ENCODE assay signal across 12 cellular contexts in genomic region chr22:37750596-37751162, GRCh38. TPM values are rescaled to one million over a fixed set of nuclear protein-coding genes. Genes with fewer than 3 reads are reported as not detected.
DNase-seq lines count a peak whose midpoint lies in the region; ATAC-seq, FAIRE-seq and TF ChIP-seq lines count a peak whose summit lies in the region.
"Had no signal": no experiment of that assay in that cellular context is flagged by ENCODE, and none has a peak within 500 bp of the region (broad histone marks: within the 10 kb centered on the region; RNA-seq: fewer than 3 reads in every experiment).

No MANE protein-coding gene starts in this region.

- ATAC-seq in activated T-cell treated with anti-CD3 and anti-CD28 coated beads, Interleukin-2, amount 50 U/mL, for 4 hours, result no peak
- ATAC-seq in HG02588 (IDR thresholded peaks at IDR 0.05; ENCODE audit: unreplicated experiment), result no peak
- ATAC-seq: stimulated activated naive CD8-positive, alpha-beta T cell treated with anti-CD3 and anti-CD28 coated beads, Interleukin-15, Interleukin-2, amounts not matched to agents 100 U/mL and 50 U/mL, for 24 hours had no signal

- H3K4me1 Mint-ChIP-seq in activated T-cell treated with anti-CD3 and anti-CD28 coated beads, Interleukin-2, amount 50 U/mL, for 24 hours (ENCODE audit: low read depth), result peaks cover 19% of the 10 kb centered on the region
- peaks cover 15% of the 10 kb centered on the region for H3K4me1 Mint-ChIP-seq in activated T-cell treated with anti-CD3 and anti-CD28 coated beads, Interleukin-2, amount 50 U/mL, for 4 hours (ENCODE audit: low read depth)
- peaks cover 19% of the 10 kb centered on the region for H3K4me1 Mint-ChIP-seq in type B pancreatic cell (ENCODE audit: unreplicated experiment)

- peaks cover 68% of the 10 kb centered on the region for H3K4me1 ChIP-seq in muscle layer of colon (ENCODE audit: insufficient read depth, low read length)

- peak; percentile 60 for FAIRE-seq in bronchial epithelial cell (lab: Jason Lieb, UNC)
- FAIRE-seq: GM18507 had no signal

- H3K36me3 Mint-ChIP-seq in activated T-cell treated with anti-CD3 and anti-CD28 coated beads, Interleukin-2, amount 50 U/mL, for 24 hours (ENCODE audit: low read depth), result peaks cover 29% of the 10 kb centered on the region
- no peaks in the 10 kb centered on the region for H3K36me3 Mint-ChIP-seq in activated T-cell treated with anti-CD3 and anti-CD28 coated beads, Interleukin-2, amount 50 U/mL, for 4 hours (ENCODE audit: insufficient read depth)
- H3K36me3 Mint-ChIP-seq in type B pancreatic cell, result no peaks in the 10 kb centered on the region

- H3K9me3 ChIP-seq in muscle layer of colon (ENCODE audit: low read length), result no peaks in the 10 kb centered on the region

- peak overlapping the region; percentile 93 for H3K27ac ChIP-seq in muscle layer of colon (ENCODE audit: low read depth, low read length)

- no peak for DNase-seq in activated T-cell treated with anti-CD3 and anti-CD28 coated beads, Interleukin-2, amount 50 U/mL, for 24 hours
- no peak for DNase-seq in activated T-cell treated with anti-CD3 and anti-CD28 coated beads, Interleukin-2, amount 50 U/mL, for 4 hours
- DNase-seq in bronchial epithelial cell (ENCODE audit: low read depth), result no peak
- DNase-seq in type B pancreatic cell (ENCODE audit: extremely low spot score, unreplicated experiment), result no peak
- no peak for DNase-seq in DMS153 treated with DMSO at 0.1 percent for 48 hours (lab: John Stamatoyannopoulos, UW; ENCODE audit: unreplicated experiment)
- no peak for DNase-seq in activated CD4-positive, alpha-beta T cell treated with anti-CD3 and anti-CD28 coated beads for 1 hour
- DNase-seq: activated T-cell treated with anti-CD3 and anti-CD28 coated beads, Interleukin-2, amount 50 U/mL, for 48 hours; NCI-H2081 treated with DMSO at 0.1 percent for 48 hours; stimulated activated naive CD8-positive, alpha-beta T cell treated with anti-CD3 and anti-CD28 coated beads, Interleukin-15, Interleukin-2, amounts not matched to agents 100 U/mL and 50 U/mL, for 24 hours had no signal

- TF ChIP-seq CTCF in bronchial epithelial cell (IDR thresholded peaks at IDR 0.05; ENCODE audit: insufficient read depth, low read length, severe bottlenecking), result no peak
- no peak for TF ChIP-seq CTCF in type B pancreatic cell (conservative IDR thresholded peaks at IDR 0.05)

- H3K36me3 ChIP-seq in bronchial epithelial cell (ENCODE audit: control insufficient read depth, insufficient read depth, low read length) (peaks cover 14% of the 10 kb centered on the region), muscle layer of colon (ENCODE audit: insufficient read depth, low read length) (peaks cover 13% of the 10 kb centered on the region)

- no peaks in the 10 kb centered on the region for H3K27me3 Mint-ChIP-seq in activated T-cell treated with anti-CD3 and anti-CD28 coated beads, Interleukin-2, amount 50 U/mL, for 24 hours
- no peaks in the 10 kb centered on the region for H3K27me3 Mint-ChIP-seq in activated T-cell treated with anti-CD3 and anti-CD28 coated beads, Interleukin-2, amount 50 U/mL, for 4 hours (ENCODE audit: low read depth)
- H3K27me3 Mint-ChIP-seq in type B pancreatic cell, result no peaks in the 10 kb centered on the region

- peak overlapping the region; percentile 15 for H3K27ac Mint-ChIP-seq in activated T-cell treated with anti-CD3 and anti-CD28 coated beads, Interleukin-2, amount 50 U/mL, for 24 hours
- peak overlapping the region; percentile 89 for H3K27ac Mint-ChIP-seq in type B pancreatic cell

- no peaks in the 10 kb centered on the region for H3K9me3 Mint-ChIP-seq in activated T-cell treated with anti-CD3 and anti-CD28 coated beads, Interleukin-2, amount 50 U/mL, for 24 hours
- H3K9me3 Mint-ChIP-seq in activated T-cell treated with anti-CD3 and anti-CD28 coated beads, Interleukin-2, amount 50 U/mL, for 4 hours, result no peaks in the 10 kb centered on the region
- no peaks in the 10 kb centered on the region for H3K9me3 Mint-ChIP-seq in type B pancreatic cell

- no peak overlapping the region for H3K4me3 Mint-ChIP-seq in activated T-cell treated with anti-CD3 and anti-CD28 coated beads, Interleukin-2, amount 50 U/mL, for 24 hours
- H3K4me3 Mint-ChIP-seq in activated T-cell treated with anti-CD3 and anti-CD28 coated beads, Interleukin-2, amount 50 U/mL, for 4 hours, result no peak overlapping the region
- no peak overlapping the region for H3K4me3 Mint-ChIP-seq in type B pancreatic cell

- no peak overlapping the region for H3K9ac ChIP-seq in muscle layer of colon (ENCODE audit: low read length)

- no peaks in the 10 kb centered on the region for H3K27me3 ChIP-seq in bronchial epithelial cell (ENCODE audit: control insufficient read depth, insufficient read depth, low read length)
- H3K27me3 ChIP-seq in muscle layer of colon (ENCODE audit: control insufficient read depth in 1 of 2, insufficient read depth in 2 of 2, low read length in 2 of 2), result no peaks in the 10 kb centered on the region

- H3K4me3 ChIP-seq in bronchial epithelial cell (ENCODE audit: low read depth, low read length), result no peak overlapping the region
- H3K4me3 ChIP-seq in muscle layer of colon (ENCODE audit: low read depth in 1 of 2, low read length in 2 of 2), result no peak overlapping the region

RNA-seq across cellular contexts. Expression of gene TRIOBP, which starts 53.8 kb away (rescaled TPM):
- total RNA-seq in activated T-cell treated with anti-CD3 and anti-CD28 coated beads, Interleukin-2, amount 50 U/mL, for 4 hours, result 10 to 100 TPM; 14.9 to 19.0 (median 17.2) TPM
- total RNA-seq in bronchial epithelial cell (40.3 and 45.6 TPM in 2 replicates), type B pancreatic cell (ENCODE audit: low replicate concordance) (42.9 and 47.0 TPM in 2 replicates)

RNA-seq across cellular contexts. Expression of gene GCAT, which starts 57.1 kb away (rescaled TPM):
- total RNA-seq in activated T-cell treated with anti-CD3 and anti-CD28 coated beads, Interleukin-2, amount 50 U/mL, for 4 hours, result 10 to 100 TPM in 1 of 3 donors, 1 to 10 TPM in 2; 6.5 to 12.3 (median 8.6) TPM
- total RNA-seq in bronchial epithelial cell, result 12.8 and 27.6 TPM in 2 replicates
- 22.3 and 27.4 TPM in 2 replicates for total RNA-seq in type B pancreatic cell (ENCODE audit: low replicate concordance)
